Comparison of ENCODE assay signal across 8 cellular contexts in the genomic region with DNA sequence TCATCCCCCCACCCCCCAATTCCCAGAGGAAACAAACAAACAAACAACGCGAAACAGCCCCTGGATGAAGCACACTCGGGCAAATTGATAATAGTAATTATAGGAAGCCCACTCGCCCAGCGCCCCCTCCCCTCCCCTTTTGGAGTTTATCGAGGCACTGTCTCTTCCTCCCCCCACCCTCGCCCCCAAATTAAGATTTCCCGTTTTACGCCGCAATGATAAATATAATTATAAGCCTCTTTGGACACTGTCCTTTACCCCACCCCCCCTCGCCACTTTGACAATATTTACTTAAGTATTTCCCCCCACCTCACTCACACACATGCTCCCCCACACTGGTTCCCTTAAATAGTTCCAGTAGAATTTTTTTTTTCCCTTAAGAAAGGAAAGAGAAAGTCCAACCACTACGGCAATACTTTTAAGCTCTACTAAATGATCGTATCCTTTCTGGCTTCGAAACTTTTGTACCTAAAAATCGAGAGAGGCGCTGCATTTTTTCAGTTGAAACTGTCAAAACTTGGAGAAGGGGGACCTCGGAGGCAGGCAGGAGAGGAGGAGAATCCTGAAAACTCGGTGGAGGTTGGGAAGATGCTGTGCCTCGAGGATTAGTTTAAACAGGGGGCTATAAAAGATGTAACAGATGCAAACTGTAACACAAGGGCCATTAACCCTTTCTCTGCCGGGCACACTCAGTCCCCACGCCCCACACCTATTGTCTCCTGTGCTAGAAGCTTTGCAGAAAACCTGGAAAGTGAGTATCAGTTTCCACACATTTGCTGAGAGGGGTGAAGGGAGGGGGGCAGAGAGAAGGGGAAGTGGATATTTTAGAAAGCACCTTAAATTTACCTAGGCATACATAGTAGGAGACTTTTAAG. TPM values are rescaled to one million over a fixed set of nuclear protein-coding genes. Genes with fewer than 3 reads are reported as not detected.
DNase-seq lines count a peak whose midpoint lies in the region; ATAC-seq and FAIRE-seq lines count a peak whose summit lies in the region.

No MANE protein-coding gene starts in this region.

- no peak for FAIRE-seq in small intestine (lab: Jason Lieb, UNC)

- peak overlapping the region; percentile 77 for H3K27ac Mint-ChIP-seq in T-helper 1 cell treated with Interleukin-12 subunit alpha and Interleukin-12 subunit beta and Interleukin-4 antibody, amounts not matched to agents 30 μg/mL and 1 μg/mL, for 36 hours

- H3K9me3 Mint-ChIP-seq in T-helper 1 cell treated with Interleukin-12 subunit alpha and Interleukin-12 subunit beta and Interleukin-4 antibody, amounts not matched to agents 30 μg/mL and 1 μg/mL, for 36 hours, result no peaks in the 10 kb centered on the region

- WGBS in right cardiac atrium, result under 1% methylated on average over 21 of the region's 21 CpGs
- WGBS in small intestine, 3 donors, result 1 to 2% (median 1%) methylated on average over 21 of the region's 21 CpGs

- H3K4me3 Mint-ChIP-seq in T-helper 1 cell treated with Interleukin-12 subunit alpha and Interleukin-12 subunit beta and Interleukin-4 antibody, amounts not matched to agents 30 μg/mL and 1 μg/mL, for 36 hours, result no peak overlapping the region

- H3K27ac ChIP-seq in right cardiac atrium (ENCODE audit: low read length) (peak overlapping the region; percentile 100), small intestine (ENCODE audit: low read depth in 1 of 2, low read length in 1 of 2) (peak overlapping the region; percentile 54 to 99)

- ATAC-seq in right cardiac atrium, result no peak

- peaks cover 56% of the 10 kb centered on the region for H3K27me3 Mint-ChIP-seq in T-helper 1 cell treated with Interleukin-12 subunit alpha and Interleukin-12 subunit beta and Interleukin-4 antibody, amounts not matched to agents 30 μg/mL and 1 μg/mL, for 36 hours (ENCODE audit: low read depth)

- no peaks in the 10 kb centered on the region for H3K27me3 ChIP-seq in right cardiac atrium (ENCODE audit: control insufficient read depth, insufficient read depth)
- H3K27me3 ChIP-seq in small intestine (ENCODE audit: control insufficient read depth in 2 of 2, insufficient read depth in 2 of 2, low read length in 2 of 2), result peaks cover 4 to 10% of the 10 kb centered on the region in 2 donors

- intact Hi-C loops in right cardiac atrium (cut with DNase I), result loop anchor here (5.0 to 10.0 kb wide), 8 partner anchors 53 to 1234 kb away; a partner anchor contains a TSS

- H3K36me3 Mint-ChIP-seq in T-helper 1 cell treated with Interleukin-12 subunit alpha and Interleukin-12 subunit beta and Interleukin-4 antibody, amounts not matched to agents 30 μg/mL and 1 μg/mL, for 36 hours (ENCODE audit: low read depth), result peaks cover 2% of the 10 kb centered on the region

- H3K4me3 ChIP-seq in right cardiac atrium (ENCODE audit: low read length) (peak overlapping the region; percentile 98), small intestine (ENCODE audit: low read depth in 1 of 2, low read length in 2 of 2) (peak overlapping the region; percentile 51 to 71)

- peaks cover 19% of the 10 kb centered on the region for H3K4me1 Mint-ChIP-seq in T-helper 1 cell treated with Interleukin-12 subunit alpha and Interleukin-12 subunit beta and Interleukin-4 antibody, amounts not matched to agents 30 μg/mL and 1 μg/mL, for 36 hours (ENCODE audit: low read depth)

- H3K36me3 ChIP-seq in small intestine (ENCODE audit: control insufficient read depth in 2 of 2, insufficient read depth in 2 of 2, low read length in 2 of 2), result no peaks in the 10 kb centered on the region

- H3K4me1 ChIP-seq in right cardiac atrium (ENCODE audit: control insufficient read depth, insufficient read depth, low read length) (no peaks in the 10 kb centered on the region), small intestine (ENCODE audit: control insufficient read depth in 2 of 2, insufficient read depth in 1 of 2, low read depth in 1 of 2, low read length in 1 of 2) (no peaks in the 10 kb centered on the region)

- DNase-seq in HT1080 (ENCODE audit: low read depth), result peak; percentile 14
- peak; percentile 27 to 59 (median 54) for DNase-seq in right cardiac atrium
- no peak for DNase-seq in small intestine
- DNase-seq in hippocampal formation (lab: John Stamatoyannopoulos, UW), result no peak
- no peak for DNase-seq in activated CD4-positive, alpha-beta T cell treated with anti-CD3 and anti-CD28 coated beads, Interleukin-2, amount 50 U/mL, for 48 hours
- DNase-seq in NCI-H2029 (lab: John Stamatoyannopoulos, UW), result no peak
- no peak for DNase-seq in activated gamma-delta T cell treated with Interleukin-2 at 50 U/mL for 16 hours

- H3K9me3 ChIP-seq in right cardiac atrium (ENCODE audit: control insufficient read depth, low read length) (no peaks in the 10 kb centered on the region), small intestine (ENCODE audit: control insufficient read depth, low read depth) (no peaks in the 10 kb centered on the region)

RNA-seq across cellular contexts. Expression of a gene that starts 1.9 kb away (rescaled TPM):
- total RNA-seq in HT1080 (2014; rRNA removed; shearing (Covaris generic)), result 13.1 and 15.5 TPM in 2 replicates
- 11.4 and 13.0 TPM in 2 replicates for polyA plus RNA-seq in HT1080 (2015; cell fraction: cytosol; rRNA removed)
- 15.5 and 17.5 TPM in 2 replicates for polyA plus RNA-seq in HT1080 (2015; cell fraction: nucleus; rRNA removed)
- total RNA-seq in right cardiac atrium, result 100 to 1,000 TPM; 132 to 147 (median 141) TPM
- 40.2 TPM for polyA plus RNA-seq in right cardiac atrium
- 10 to 100 TPM in 2 of 3 donors, 1 to 10 TPM in 1; 2.0 to 18.5 (median 12.2) TPM for polyA plus RNA-seq in small intestine

Comparison
In these comparisons a context has a peak if more than half of its experiments do, and no peak if none do; other contexts are left out.
1. DNase-seq: peak in HT1080 (single experiment) and right cardiac atrium (3 of 3); none in small intestine (single experiment), hippocampal formation (0 of 2), activated CD4-positive, alpha-beta T cell treated with anti-CD3 and anti-CD28 coated beads, Interleukin-2, amount 50 U/mL, for 48 hours (0 of 2), NCI-H2029 (single experiment) and activated gamma-delta T cell treated with Interleukin-2 at 50 U/mL for 16 hours (single experiment).